Comparison of ENCODE assay signal across 31 cellular contexts in the genomic region with DNA sequence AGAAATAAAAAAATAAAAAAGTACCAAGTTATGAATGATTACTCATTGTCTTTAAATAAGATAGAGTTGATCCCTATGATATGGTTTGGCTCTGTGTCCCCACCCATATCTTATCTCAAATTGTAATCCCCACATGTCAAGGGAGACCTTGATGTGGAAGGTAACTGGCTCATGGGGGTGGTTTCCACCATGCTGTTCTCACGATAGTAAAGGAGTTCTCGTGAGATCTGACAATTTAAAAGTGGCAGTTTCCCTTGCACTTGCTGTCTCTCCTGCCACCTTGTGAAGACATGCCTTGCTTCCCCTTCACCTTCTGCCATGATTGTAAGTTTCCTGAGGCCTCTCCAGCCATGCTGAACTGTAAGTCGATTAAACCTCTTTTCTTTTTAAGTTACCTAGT.
"Had no signal": no experiment of that assay in that cellular context is flagged by ENCODE, and none has a peak within 500 bp of the region (broad histone marks: within the 10 kb centered on the region; RNA-seq: fewer than 3 reads in every experiment).

No MANE protein-coding gene starts in this region.

- H3K27me3 ChIP-seq: left lung, pancreas, stomach, testis, thyroid gland, transverse colon, upper lobe of right lung had no signal

- DNase-seq: hippocampal formation; kidney glomerular epithelial cell; left cardiac atrium; left lung; lower lobe of right lung; mammary epithelial cell; mesenchymal stem cell; midbrain; mucosa of descending colon; naive thymus-derived CD4-positive, alpha-beta T cell; pancreas; posterior cingulate gyrus; retina; right cardiac atrium; stimulated activated CD4-positive, alpha-beta T cell treated with anti-CD3 and anti-CD28 coated beads, Interleukin-12 subunit alpha, Interleukin-12 subunit beta, amount 100 ng/mL, for 4 hours; stimulated activated CD4-positive, alpha-beta T cell treated with anti-CD3 and anti-CD28 coated beads, Interleukin-15, amount 100 ng/mL, for 24 hours; stimulated activated CD4-positive, alpha-beta T cell treated with anti-CD3 and anti-CD28 coated beads, Interleukin-2, amount 100 ng/mL, for 24 hours; stimulated activated CD4-positive, alpha-beta T cell treated with anti-CD3 and anti-CD28 coated beads, Interleukin-4, amount 100 ng/mL, for 1 hour; stimulated activated naive B cell treated with anti-CD40 and anti-IgM and Interleukin-4, amounts not matched to agents 10 μg/mL and 1 μg/mL and 100 μg/mL, for 72 hours; stimulated activated naive CD8-positive, alpha-beta T cell treated with anti-CD3 and anti-CD28 coated beads, Interleukin-15, Interleukin-2, amounts not matched to agents 100 U/mL and 50 U/mL, for 24 hours; stomach; testis; thyroid gland; transverse colon; upper lobe of right lung had no signal

- H3K4me1 ChIP-seq: left lung, lower lobe of right lung, prostate gland, testis, thyroid gland, upper lobe of right lung had no signal

- H3K27ac Mint-ChIP-seq: naive thymus-derived CD4-positive, alpha-beta T cell; natural killer cell treated with Interleukin-12 subunit alpha and Interleukin-12 subunit beta and Interleukin-15 and Interleukin-18, amount 100 ng/mL, for 72 hours; stimulated activated naive B cell treated with anti-CD40 and anti-IgM and Interleukin-4, amounts not matched to agents 10 μg/mL and 1 μg/mL and 100 μg/mL, for 72 hours had no signal

- H3K9me3 ChIP-seq: left lung, lower lobe of right lung, mucosa of descending colon, pancreas, prostate gland, stomach, testis, thyroid gland, transverse colon, upper lobe of right lung had no signal

- H3K36me3 Mint-ChIP-seq: natural killer cell treated with Interleukin-12 subunit alpha and Interleukin-12 subunit beta and Interleukin-15 and Interleukin-18, amount 100 ng/mL, for 72 hours had no signal

- H3K36me3 ChIP-seq: left lung, lower lobe of right lung, pancreas, prostate gland, stomach, thyroid gland, transverse colon, upper lobe of right lung had no signal

- H3K27me3 Mint-ChIP-seq: naive thymus-derived CD4-positive, alpha-beta T cell; natural killer cell treated with Interleukin-12 subunit alpha and Interleukin-12 subunit beta and Interleukin-15 and Interleukin-18, amount 100 ng/mL, for 72 hours; stimulated activated naive B cell treated with anti-CD40 and anti-IgM and Interleukin-4, amounts not matched to agents 10 μg/mL and 1 μg/mL and 100 μg/mL, for 72 hours had no signal

- H3K9me3 Mint-ChIP-seq: natural killer cell treated with Interleukin-12 subunit alpha and Interleukin-12 subunit beta and Interleukin-15 and Interleukin-18, amount 100 ng/mL, for 72 hours had no signal

- ATAC-seq: left cardiac atrium; lower lobe of right lung; mucosa of descending colon; naive thymus-derived CD4-positive, alpha-beta T cell; natural killer cell treated with Interleukin-12 subunit alpha and Interleukin-12 subunit beta and Interleukin-15 and Interleukin-18, amount 100 ng/mL, for 72 hours; pancreas; right cardiac atrium; sciatic nerve; stimulated activated naive B cell treated with anti-CD40 and anti-IgM and Interleukin-4, amounts not matched to agents 10 μg/mL and 1 μg/mL and 100 μg/mL, for 72 hours; stimulated activated naive CD8-positive, alpha-beta T cell treated with anti-CD3 and anti-CD28 coated beads, Interleukin-15, Interleukin-2, amounts not matched to agents 100 U/mL and 50 U/mL, for 24 hours; upper lobe of right lung had no signal

- FAIRE-seq: keratinocyte, pancreas, urothelium cell line had no signal

- H3K27ac ChIP-seq: left lung, lower lobe of right lung, pancreas, prostate gland, skin epidermis, stomach, testis, thyroid gland, transverse colon, upper lobe of right lung had no signal

- H3K4me3 ChIP-seq: left lung, lower lobe of right lung, mucosa of descending colon, pancreas, prostate gland, skin epidermis, stomach, testis, thyroid gland, transverse colon, upper lobe of right lung had no signal

- H3K4me3 Mint-ChIP-seq: naive thymus-derived CD4-positive, alpha-beta T cell; natural killer cell treated with Interleukin-12 subunit alpha and Interleukin-12 subunit beta and Interleukin-15 and Interleukin-18, amount 100 ng/mL, for 72 hours; stimulated activated naive B cell treated with anti-CD40 and anti-IgM and Interleukin-4, amounts not matched to agents 10 μg/mL and 1 μg/mL and 100 μg/mL, for 72 hours had no signal
